ENCODE assay signal across 1 cellular context in genomic region chr1:161238039-161238473, GRCh38.
TF ChIP-seq lines count a peak whose summit lies in the region.

Gene NR1I3, minus strand, starts transcription at chr1:161238203. Its CDS starts 1,638 bp downstream, at chr1:161236565.

TF ChIP-seq in HepG2, 621 proteins besides CTCF, POLR2A, EP300 and RAD21 (continued from another document and continues in another):
- TF ChIP-seq ASH2L (IDR thresholded peaks at IDR 0.05; ENCODE audit: insufficient read length, low read depth, low read length) (peak; percentile 52), ZFP82 (CRISPR knock-in tag; IDR thresholded peaks at IDR 0.05; ENCODE audit: borderline replicate concordance) (no peak), UBTF (CRISPR knock-in tag; IDR thresholded peaks at IDR 0.05) (peak; percentile 27; the same call in 1 of the 2 replicates), PLRG1 (conservative IDR thresholded peaks at IDR 0.05) (no peak), ZNF562 (CRISPR knock-in tag; IDR thresholded peaks at IDR 0.05; ENCODE audit: borderline replicate concordance) (no peak), KMT2A (CRISPR knock-in tag; IDR thresholded peaks at IDR 0.05) (no peak), HIVEP1 (CRISPR knock-in tag; IDR thresholded peaks at IDR 0.05) (no peak), FOXK1 (CRISPR knock-in tag; IDR thresholded peaks at IDR 0.05; ENCODE audit: borderline replicate concordance, low read depth) (peak; percentile 30; the same call in 1 of the 2 replicates), FOXA3 (CRISPR knock-in tag; IDR thresholded peaks at IDR 0.05) (peak; percentile 48; the same call in 1 of the 2 replicates), HIC2 (CRISPR knock-in tag; IDR thresholded peaks at IDR 0.05; ENCODE audit: low read depth) (peak; percentile 59; the same call in 1 of the 2 replicates), ZNF660 (CRISPR knock-in tag; IDR thresholded peaks at IDR 0.05; ENCODE audit: borderline replicate concordance, low read depth) (no peak), SOX6 (IDR thresholded peaks at IDR 0.05) (no peak), SOX6 (CRISPR knock-in tag; IDR thresholded peaks at IDR 0.05) (peak; percentile 79), GMEB1 (CRISPR knock-in tag; IDR thresholded peaks at IDR 0.05; ENCODE audit: borderline replicate concordance) (no peak), THAP9 (CRISPR knock-in tag; IDR thresholded peaks at IDR 0.05; ENCODE audit: borderline replicate concordance) (0 out of 2 replicates have a peak, but pooled peaks have one; percentile 26), ZBTB7B (CRISPR knock-in tag; IDR thresholded peaks at IDR 0.05) (no peak), PBX2 (CRISPR knock-in tag; IDR thresholded peaks at IDR 0.05) (no peak), DPF2 (CRISPR knock-in tag; IDR thresholded peaks at IDR 0.05; ENCODE audit: borderline replicate concordance, low read depth) (peak; percentile 63; the same call in 1 of the 2 replicates), ZSCAN22 (CRISPR knock-in tag; IDR thresholded peaks at IDR 0.05) (no peak), IKZF5 (CRISPR knock-in tag; IDR thresholded peaks at IDR 0.05) (0 out of 2 replicates have a peak, but pooled peaks have one; percentile 36), MEIS1 (CRISPR knock-in tag; IDR thresholded peaks at IDR 0.05; ENCODE audit: borderline replicate concordance) (no peak), ATF4 (CRISPR knock-in tag; IDR thresholded peaks at IDR 0.05) (no peak), PBX3 (CRISPR knock-in tag; IDR thresholded peaks at IDR 0.05; ENCODE audit: borderline replicate concordance) (no peak), ZNF34 (CRISPR knock-in tag; IDR thresholded peaks at IDR 0.05; ENCODE audit: borderline replicate concordance) (no peak), ZNF878 (CRISPR knock-in tag; IDR thresholded peaks at IDR 0.05) (no peak), ZNF33A (CRISPR knock-in tag; IDR thresholded peaks at IDR 0.05; ENCODE audit: borderline replicate concordance) (0 out of 2 replicates have a peak, but pooled peaks have one; percentile 46), ZNF124 (CRISPR knock-in tag; IDR thresholded peaks at IDR 0.05) (no peak), TRIM24 (CRISPR knock-in tag; IDR thresholded peaks at IDR 0.05) (peak; percentile 82), SP1 (IDR thresholded peaks at IDR 0.05) (no peak), SP1 (CRISPR knock-in tag; IDR thresholded peaks at IDR 0.05) (no peak), ZNF281 (CRISPR knock-in tag; IDR thresholded peaks at IDR 0.05; ENCODE audit: borderline replicate concordance) (peak; percentile 40; the same call in 1 of the 2 replicates), ADNP (CRISPR knock-in tag; IDR thresholded peaks at IDR 0.05) (no peak), GLMP (CRISPR knock-in tag; IDR thresholded peaks at IDR 0.05; ENCODE audit: borderline replicate concordance) (no peak), ISX (CRISPR knock-in tag; conservative IDR thresholded peaks at IDR 0.05) (no peak), SP4 (CRISPR knock-in tag; IDR thresholded peaks at IDR 0.05) (0 out of 2 replicates have a peak, but pooled peaks have one; percentile 38), CBX5 (CRISPR knock-in tag; IDR thresholded peaks at IDR 0.05; ENCODE audit: borderline replicate concordance) (no peak), SMYD3 (CRISPR knock-in tag; IDR thresholded peaks at IDR 0.05) (no peak)
